12 cellular contexts compared by ENCODE assay signal in genomic region chr5:124698774-124699173, GRCh38. TPM values are rescaled to one million over a fixed set of nuclear protein-coding genes. Genes with fewer than 3 reads are reported as not detected.
DNase-seq lines count a peak whose midpoint lies in the region; ATAC-seq and TF ChIP-seq lines count a peak whose summit lies in the region.
"Had no signal": no experiment of that assay in that cellular context is flagged by ENCODE, and none has a peak within 500 bp of the region (broad histone marks: within the 10 kb centered on the region; RNA-seq: fewer than 3 reads in every experiment).

No MANE protein-coding gene starts in this region.

- H3K9ac ChIP-seq in colonic mucosa (ENCODE audit: low read depth in 2 of 2, low read length in 2 of 2): no peak overlapping the region
- H3K9ac ChIP-seq: SK-N-SH had no signal

- intact Hi-C loops in colonic mucosa (cut with DNase I): no loop called here
- intact Hi-C loops in right lobe of liver (cut with DNase I): no loop called here

- H3K4me2 ChIP-seq in GM23338: 0 out of 2 replicates have a peak overlapping the region, but pooled peaks have one; percentile 42
- H3K4me2 ChIP-seq: SK-N-SH had no signal

- H3K4me3 ChIP-seq in GM23338 (no peak overlapping the region), colonic mucosa (no peak overlapping the region), right lobe of liver (no peak overlapping the region)
- H3K4me3 ChIP-seq: MG63 had no signal

- DNase-seq in GM23338 (ENCODE audit: low spot score): no peak
- DNase-seq in colonic mucosa: no peak
- DNase-seq in right lobe of liver: no peak
- DNase-seq in stimulated activated naive B cell treated with anti-CD40 and anti-IgM and Interleukin-4, amounts not matched to agents 10 μg/mL and 1 μg/mL and 100 μg/mL, for 72 hours: no peak
- DNase-seq in activated T-cell treated with anti-CD3 and anti-CD28 coated beads, Interleukin-2, amount 50 U/mL, for 4 hours: no peak
- no peak for DNase-seq in OCI-M1 (lab: John Stamatoyannopoulos, UW)
- DNase-seq: CD4-positive, CD25-positive, alpha-beta regulatory T cell; MG63; NCI-H446 treated with DMSO at 0.1 percent for 48 hours; SK-N-SH had no signal

- H3K27ac ChIP-seq in GM23338 (ENCODE audit: low read depth): peak overlapping the region; percentile 61; the same call in 1 of the 2 replicates
- peak overlapping the region; percentile 15 for H3K27ac ChIP-seq in colonic mucosa
- H3K27ac ChIP-seq in right lobe of liver: peak overlapping the region in 2 of 3 donors; percentile 4 to 9

- H3K79me2 ChIP-seq in GM23338 (replicated peaks; ENCODE audit: insufficient read depth): peaks cover 96% of the 10 kb centered on the region

- peak overlapping the region; percentile 58; the same call in 1 of the 2 replicates for H3K27ac Mint-ChIP-seq in GM23338
- peak overlapping the region; percentile 25 for H3K27ac Mint-ChIP-seq in stimulated activated naive B cell treated with anti-CD40 and anti-IgM and Interleukin-4, amounts not matched to agents 10 μg/mL and 1 μg/mL and 100 μg/mL, for 72 hours
- H3K27ac Mint-ChIP-seq: CD4-positive, CD25-positive, alpha-beta regulatory T cell had no signal

- H4K20me1 ChIP-seq in GM23338 (replicated peaks; ENCODE audit: insufficient read depth): no peaks in the 10 kb centered on the region

- peaks cover 24% of the 10 kb centered on the region for H3K36me3 Mint-ChIP-seq in GM23338 (ENCODE audit: low read depth)
- H3K36me3 Mint-ChIP-seq in stimulated activated naive B cell treated with anti-CD40 and anti-IgM and Interleukin-4, amounts not matched to agents 10 μg/mL and 1 μg/mL and 100 μg/mL, for 72 hours: peaks cover 15 to 16% of the 10 kb centered on the region in 2 donors
- H3K36me3 Mint-ChIP-seq in activated T-cell treated with anti-CD3 and anti-CD28 coated beads, Interleukin-2, amount 50 U/mL, for 4 hours (ENCODE audit: insufficient read depth): no peaks in the 10 kb centered on the region
- H3K36me3 Mint-ChIP-seq: CD4-positive, CD25-positive, alpha-beta regulatory T cell had no signal

- H3K27me3 Mint-ChIP-seq in GM23338 (ENCODE audit: insufficient read depth, low read depth, poor library complexity): peaks cover 5% of the 10 kb centered on the region
- no peaks in the 10 kb centered on the region for H3K27me3 Mint-ChIP-seq in stimulated activated naive B cell treated with anti-CD40 and anti-IgM and Interleukin-4, amounts not matched to agents 10 μg/mL and 1 μg/mL and 100 μg/mL, for 72 hours
- H3K27me3 Mint-ChIP-seq in activated T-cell treated with anti-CD3 and anti-CD28 coated beads, Interleukin-2, amount 50 U/mL, for 4 hours (ENCODE audit: low read depth): no peaks in the 10 kb centered on the region
- H3K27me3 Mint-ChIP-seq: CD4-positive, CD25-positive, alpha-beta regulatory T cell had no signal

- no peak for TF ChIP-seq POLR2A in right lobe of liver (IDR thresholded peaks at IDR 0.05)

- H3K27me3 ChIP-seq in GM23338 (ENCODE audit: insufficient read depth): no peaks in the 10 kb centered on the region
- H3K27me3 ChIP-seq in colonic mucosa: no peaks in the 10 kb centered on the region
- H3K27me3 ChIP-seq in right lobe of liver: no peaks in the 10 kb centered on the region
- H3K27me3 ChIP-seq: MG63 had no signal

- TF ChIP-seq CTCF in GM23338 (conservative IDR thresholded peaks at IDR 0.05; ENCODE audit: low read depth in 2 of 2) (no peak), colonic mucosa (IDR thresholded peaks at IDR 0.05) (no peak), right lobe of liver (IDR thresholded peaks at IDR 0.05) (no peak)

- no peaks in the 10 kb centered on the region for H3F3A ChIP-seq in GM23338 (replicated peaks; ENCODE audit: low read depth)

- H3K4me1 Mint-ChIP-seq in GM23338: peaks cover 80% of the 10 kb centered on the region
- H3K4me1 Mint-ChIP-seq in stimulated activated naive B cell treated with anti-CD40 and anti-IgM and Interleukin-4, amounts not matched to agents 10 μg/mL and 1 μg/mL and 100 μg/mL, for 72 hours: peaks cover 30 to 83% of the 10 kb centered on the region in 2 donors
- no peaks in the 10 kb centered on the region for H3K4me1 Mint-ChIP-seq in activated T-cell treated with anti-CD3 and anti-CD28 coated beads, Interleukin-2, amount 50 U/mL, for 4 hours (ENCODE audit: low read depth)
- H3K4me1 Mint-ChIP-seq: CD4-positive, CD25-positive, alpha-beta regulatory T cell had no signal

- WGBS in right lobe of liver (ENCODE audit: insufficient coverage, low coverage, low lambda C conversion rate, missing lambda C conversion rate): 50% methylated on average over 1 of the region's 1 CpG

- ATAC-seq in GM23338 (no peak), right lobe of liver (peak in 1 of 4 donors; percentile 28), GM21786 (IDR thresholded peaks at IDR 0.05; ENCODE audit: unreplicated experiment) (no peak), GM19395 (IDR thresholded peaks at IDR 0.05; ENCODE audit: unreplicated experiment) (no peak)
- ATAC-seq in stimulated activated naive B cell treated with anti-CD40 and anti-IgM and Interleukin-4, amounts not matched to agents 10 μg/mL and 1 μg/mL and 100 μg/mL, for 72 hours (replicated peaks): no peak
- no peak for ATAC-seq in activated T-cell treated with anti-CD3 and anti-CD28 coated beads, Interleukin-2, amount 50 U/mL, for 4 hours

- no peak overlapping the region for H2AFZ ChIP-seq in GM23338

- no peak overlapping the region for H3K4me3 Mint-ChIP-seq in GM23338
- H3K4me3 Mint-ChIP-seq in stimulated activated naive B cell treated with anti-CD40 and anti-IgM and Interleukin-4, amounts not matched to agents 10 μg/mL and 1 μg/mL and 100 μg/mL, for 72 hours: peak overlapping the region in 1 of 2 donors; percentile 23
- H3K4me3 Mint-ChIP-seq in activated T-cell treated with anti-CD3 and anti-CD28 coated beads, Interleukin-2, amount 50 U/mL, for 4 hours: no peak overlapping the region
- H3K4me3 Mint-ChIP-seq: CD4-positive, CD25-positive, alpha-beta regulatory T cell had no signal

- H3K4me1 ChIP-seq in GM23338 (ENCODE audit: insufficient read depth) (peaks cover 60% of the 10 kb centered on the region), colonic mucosa (no peaks in the 10 kb centered on the region), right lobe of liver (no peaks in the 10 kb centered on the region)

- no peaks in the 10 kb centered on the region for H3K9me2 ChIP-seq in GM23338 (ENCODE audit: insufficient read depth)
- H3K9me2 ChIP-seq: SK-N-SH had no signal

- H3K36me3 ChIP-seq in GM23338 (ENCODE audit: insufficient read depth) (no peaks in the 10 kb centered on the region), colonic mucosa (no peaks in the 10 kb centered on the region), right lobe of liver (no peaks in the 10 kb centered on the region)

- H3K9me3 ChIP-seq in colonic mucosa: no peaks in the 10 kb centered on the region
- H3K9me3 ChIP-seq in right lobe of liver: no peaks in the 10 kb centered on the region
- H3K9me3 ChIP-seq: MG63, SK-N-SH had no signal

- H3K9me3 Mint-ChIP-seq in GM23338: no peaks in the 10 kb centered on the region
- no peaks in the 10 kb centered on the region for H3K9me3 Mint-ChIP-seq in stimulated activated naive B cell treated with anti-CD40 and anti-IgM and Interleukin-4, amounts not matched to agents 10 μg/mL and 1 μg/mL and 100 μg/mL, for 72 hours
- peaks cover 5% of the 10 kb centered on the region for H3K9me3 Mint-ChIP-seq in activated T-cell treated with anti-CD3 and anti-CD28 coated beads, Interleukin-2, amount 50 U/mL, for 4 hours

RNA-seq across cellular contexts. Expression of gene ZNF608, which starts 47.7 kb away (rescaled TPM):
- 39.7 and 42.4 TPM in 2 replicates for total RNA-seq in GM23338 (2014; rRNA removed; shearing (Covaris generic))
- polyA plus RNA-seq in GM23338 (2016; fragmentation: Nextera tagmentation; extraction: Ambion mirVana): 20.0 and 20.5 TPM in 2 replicates
- total RNA-seq in colonic mucosa: 10 to 100 TPM; 14.6 to 20.0 TPM
- 1 to 10 TPM; 3.9 to 6.5 (median 4.9) TPM for total RNA-seq in right lobe of liver
- under 1 TPM; 0.10 to 0.29 (median 0.16) TPM for total RNA-seq in activated T-cell treated with anti-CD3 and anti-CD28 coated beads, Interleukin-2, amount 50 U/mL, for 4 hours
- polyA plus RNA-seq: CD4-positive, CD25-positive, alpha-beta regulatory T cell had no signal

Comparison
In these comparisons a context has a peak if more than half of its experiments do, and no peak if none do; other contexts are left out.
1. H3K27ac ChIP-seq: peak in every context shown above with its lines; median percentile 61 in GM23338; 15 in colonic mucosa; 6 in right lobe of liver.